ENCODE assay signal across 12 cellular contexts in genomic region chr19:3333662-3334061, GRCh38.
"Had no signal": no experiment of that assay in that cellular context is flagged by ENCODE, and none has a peak within 500 bp of the region (broad histone marks: within the 10 kb centered on the region; RNA-seq: fewer than 3 reads in every experiment).

No MANE protein-coding gene starts in this region.

- DNase-seq: activated CD4-positive, alpha-beta T cell treated with anti-CD3 and anti-CD28 coated beads, Interleukin-2, amount 50 U/mL, for 1 hour; amniotic stem cell; dermis blood vessel endothelial cell; foreskin fibroblast; islet precursor cell; ovary; small intestine had no signal

- H3K27ac ChIP-seq: ovary had no signal

- H3K27me3 Mint-ChIP-seq: activated naive CD4-positive, alpha-beta T cell treated with anti-CD3 and anti-CD28 coated beads, Interleukin-2, amount 50 U/mL, for 24 hours had no signal

- H3K4me1 Mint-ChIP-seq: neural crest cell had no signal

- H3K4me3 ChIP-seq: ovary had no signal

- H3K36me3 ChIP-seq: ovary had no signal

- H3K27ac Mint-ChIP-seq: brain had no signal

- H3K36me3 Mint-ChIP-seq: activated naive CD4-positive, alpha-beta T cell treated with anti-CD3 and anti-CD28 coated beads, Interleukin-2, amount 50 U/mL, for 24 hours; brain had no signal

- H3K4me3 Mint-ChIP-seq: activated naive CD4-positive, alpha-beta T cell treated with anti-CD3 and anti-CD28 coated beads, Interleukin-2, amount 50 U/mL, for 24 hours; brain; neural crest cell had no signal

- H3K27me3 ChIP-seq: ovary had no signal

- H3K9me3 Mint-ChIP-seq: activated naive CD4-positive, alpha-beta T cell treated with anti-CD3 and anti-CD28 coated beads, Interleukin-2, amount 50 U/mL, for 24 hours; neural crest cell had no signal

- H3K9me3 ChIP-seq: ovary had no signal

- ATAC-seq: esophagus mucosa, left lobe of liver had no signal
